22 cellular contexts compared by ENCODE assay signal in the genomic region with DNA sequence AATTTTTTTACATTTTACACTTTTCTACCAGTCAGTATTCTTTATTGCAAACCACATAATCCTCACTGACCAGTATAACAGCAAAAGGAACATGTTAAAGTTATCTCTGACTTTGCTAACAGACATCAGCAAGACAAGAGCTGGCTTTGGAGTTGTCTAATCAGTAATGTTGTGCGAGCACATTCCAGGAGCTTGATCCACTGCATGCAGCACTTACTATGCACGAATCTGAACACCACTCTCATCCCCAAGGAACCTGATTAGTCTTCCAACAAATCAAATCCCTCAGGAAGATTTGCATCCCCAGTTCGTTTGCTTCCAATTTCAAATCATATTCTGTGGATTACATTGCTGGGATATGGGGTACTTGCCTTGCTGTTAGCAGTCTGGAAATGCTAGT.
DNase-seq lines count a peak whose midpoint lies in the region; ATAC-seq, FAIRE-seq and TF ChIP-seq lines count a peak whose summit lies in the region.
"Had no signal": no experiment of that assay in that cellular context is flagged by ENCODE, and none has a peak within 500 bp of the region (broad histone marks: within the 10 kb centered on the region; RNA-seq: fewer than 3 reads in every experiment).

No MANE protein-coding gene starts in this region.

- no peak overlapping the region for H3K27ac Mint-ChIP-seq in activated CD8-positive, alpha-beta T cell treated with anti-CD3 and anti-CD28 coated beads for 36 hours
- H3K27ac Mint-ChIP-seq: CD8-positive, alpha-beta memory T cell had no signal

- TF ChIP-seq CTCF in bronchial epithelial cell (IDR thresholded peaks at IDR 0.05; ENCODE audit: insufficient read depth, low read length, severe bottlenecking), result no peak
- no peak for TF ChIP-seq CTCF in fibroblast of pulmonary artery (IDR thresholded peaks at IDR 0.05; ENCODE audit: low read length, missing control alignments)
- no peak for TF ChIP-seq CTCF in activated CD8-positive, alpha-beta T cell treated with anti-CD3 and anti-CD28 coated beads for 36 hours (IDR thresholded peaks at IDR 0.05)

- H3K27me3 ChIP-seq in bronchial epithelial cell (ENCODE audit: control insufficient read depth, insufficient read depth, low read length), result no peaks in the 10 kb centered on the region

- no peaks in the 10 kb centered on the region for H3K27me3 Mint-ChIP-seq in activated CD8-positive, alpha-beta T cell treated with anti-CD3 and anti-CD28 coated beads for 36 hours

- H3K36me3 Mint-ChIP-seq in activated CD8-positive, alpha-beta T cell treated with anti-CD3 and anti-CD28 coated beads for 36 hours (ENCODE audit: low read depth), result peaks cover 2% of the 10 kb centered on the region

- no peaks in the 10 kb centered on the region for H3K9me3 Mint-ChIP-seq in activated CD8-positive, alpha-beta T cell treated with anti-CD3 and anti-CD28 coated beads for 36 hours

- peak; percentile 52 for FAIRE-seq in bronchial epithelial cell (lab: Jason Lieb, UNC)

- DNase-seq in left cardiac atrium, result no peak
- no peak for DNase-seq in cardiac septum (ENCODE audit: low spot score)
- DNase-seq in bronchial epithelial cell (ENCODE audit: low read depth), result no peak
- DNase-seq in fibroblast of pulmonary artery (ENCODE audit: low read depth), result peak; percentile 22
- DNase-seq in stromal cell of bone marrow (ENCODE audit: low read depth), result peak; percentile 3
- DNase-seq in activated CD8-positive, alpha-beta T cell treated with anti-CD3 and anti-CD28 coated beads for 36 hours, result no peak
- DNase-seq in NCI-H524 treated with DMSO at 0.1 percent for 48 hours (lab: John Stamatoyannopoulos, UW), result no peak
- DNase-seq: 8988T; CD8-positive, alpha-beta memory T cell; DMS53; EL; H7; KG1; NCI-H1092 treated with DMSO at 0.1 percent for 48 hours; NCI-H1436 treated with DMSO at 0.1 percent for 48 hours; NCI-H1930; NCI-H774; NK-92 treated with Interleukin-12 subunit alpha and Interleukin-12 subunit beta, amount 100 ng/mL, for 24 hours; SIG-M5 had no signal

- H3K4me1 Mint-ChIP-seq in activated CD8-positive, alpha-beta T cell treated with anti-CD3 and anti-CD28 coated beads for 36 hours (ENCODE audit: low read depth), result no peaks in the 10 kb centered on the region
- H3K4me1 Mint-ChIP-seq: CD8-positive, alpha-beta memory T cell had no signal

- no peak overlapping the region for H3K4me3 Mint-ChIP-seq in activated CD8-positive, alpha-beta T cell treated with anti-CD3 and anti-CD28 coated beads for 36 hours
- H3K4me3 Mint-ChIP-seq: CD8-positive, alpha-beta memory T cell had no signal

- CTCF ChIA-PET in activated CD8-positive, alpha-beta T cell treated with anti-CD3 and anti-CD28 coated beads for 36 hours (lab: Charles Lee), result no interaction called here

- H3K36me3 ChIP-seq in bronchial epithelial cell (ENCODE audit: control insufficient read depth, insufficient read depth, low read length), result no peaks in the 10 kb centered on the region

- H3K4me3 ChIP-seq in bronchial epithelial cell (ENCODE audit: low read depth, low read length), result no peak overlapping the region
- no peak overlapping the region for H3K4me3 ChIP-seq in fibroblast of pulmonary artery (replicated peaks; ENCODE audit: low read depth, low read length)

- ATAC-seq in left cardiac atrium, result peak; percentile 26 to 27
- ATAC-seq in activated CD8-positive, alpha-beta T cell treated with anti-CD3 and anti-CD28 coated beads for 36 hours, result no peak
- no peak for ATAC-seq in HG03442 (IDR thresholded peaks at IDR 0.05; ENCODE audit: unreplicated experiment)
- ATAC-seq: Panc1, SK-N-SH treated with all-trans-retinoic acid at 6 μM for 48 hours had no signal

- POLR2A ChIA-PET in activated CD8-positive, alpha-beta T cell treated with anti-CD3 and anti-CD28 coated beads for 36 hours (lab: Charles Lee), result no interaction called here

- intact Hi-C loops in left cardiac atrium (cut with DNase I), result no loop called here
- intact Hi-C loops in cardiac septum (cut with DNase I), result no loop called here
- intact Hi-C loops in activated CD8-positive, alpha-beta T cell treated with anti-CD3 and anti-CD28 coated beads for 36 hours (cut with micrococcal nuclease), result no loop called here

Comparison
In these comparisons a context has a peak if more than half of its experiments do, and no peak if none do; other contexts are left out.
1. ATAC-seq: peak in left cardiac atrium (2 of 2); none in activated CD8-positive, alpha-beta T cell treated with anti-CD3 and anti-CD28 coated beads for 36 hours (single experiment) and HG03442 (single experiment).
2. DNase-seq: peak in fibroblast of pulmonary artery (single experiment) and stromal cell of bone marrow (single experiment); none in left cardiac atrium (single experiment), cardiac septum (single experiment), bronchial epithelial cell (single experiment), activated CD8-positive, alpha-beta T cell treated with anti-CD3 and anti-CD28 coated beads for 36 hours (single experiment) and NCI-H524 treated with DMSO at 0.1 percent for 48 hours (single experiment).